Comparison of ENCODE assay signal across 8 cellular contexts in genomic region chr19:39996811-39997594, GRCh38. TPM values are rescaled to one million over a fixed set of nuclear protein-coding genes. Genes with fewer than 3 reads are reported as not detected.
DNase-seq lines count a peak whose midpoint lies in the region; ATAC-seq, FAIRE-seq and TF ChIP-seq lines count a peak whose summit lies in the region.

Gene ZNF546, plus strand, starts transcription at chr19:39997060. Its CDS starts 1,267 bp downstream, at chr19:39998327.

- H3K4me2 ChIP-seq in DOHH2 (ENCODE audit: low read length): peak within 1 kb of the TSS; percentile 72

- peak within 1 kb of the TSS; percentile 98 for H3K4me3 Mint-ChIP-seq in activated T-helper 2 cell treated with anti-CD3 and anti-CD28 coated beads, Interferon-gamma antibody, Interleukin-2, Interleukin-4, amounts not matched to agents 10 μg/mL and 5 μg/mL and 100 μg/mL, durations not matched to agents 14 hours and 24 hours and 36 hours (ENCODE audit: low read depth)
- H3K4me3 Mint-ChIP-seq in naive thymus-derived CD8-positive, alpha-beta T cell: peak within 1 kb of the TSS; percentile 84 to 100 (median 98)
- peak within 1 kb of the TSS; percentile 90 to 95 for H3K4me3 Mint-ChIP-seq in stimulated activated naive B cell treated with anti-CD40 and anti-IgM and Interleukin-4, amounts not matched to agents 10 μg/mL and 1 μg/mL and 100 μg/mL, for 72 hours

- H4K20me1 ChIP-seq in DOHH2 (ENCODE audit: control insufficient read depth, insufficient read depth, low read depth, low read length): no peaks in the 10 kb centered on the region

- peaks cover 21% of the 10 kb centered on the region for H3K9me3 Mint-ChIP-seq in activated T-helper 2 cell treated with anti-CD3 and anti-CD28 coated beads, Interferon-gamma antibody, Interleukin-2, Interleukin-4, amounts not matched to agents 10 μg/mL and 5 μg/mL and 100 μg/mL, durations not matched to agents 14 hours and 24 hours and 36 hours
- peaks cover 0 to 16% (median 3%) of the 10 kb centered on the region in 9 donors for H3K9me3 Mint-ChIP-seq in naive thymus-derived CD8-positive, alpha-beta T cell
- H3K9me3 Mint-ChIP-seq in stimulated activated naive B cell treated with anti-CD40 and anti-IgM and Interleukin-4, amounts not matched to agents 10 μg/mL and 1 μg/mL and 100 μg/mL, for 72 hours: peaks cover 5% of the 10 kb centered on the region in 2 donors

- no peaks in the 10 kb centered on the region for H3K9me2 ChIP-seq in DOHH2 (replicated peaks; ENCODE audit: control insufficient read depth, low read length)

- H3K4me1 ChIP-seq in DOHH2 (ENCODE audit: control insufficient read depth, low read length): peaks cover 14% of the 10 kb centered on the region

- peaks cover 46% of the 10 kb centered on the region for H3K36me3 Mint-ChIP-seq in activated T-helper 2 cell treated with anti-CD3 and anti-CD28 coated beads, Interferon-gamma antibody, Interleukin-2, Interleukin-4, amounts not matched to agents 10 μg/mL and 5 μg/mL and 100 μg/mL, durations not matched to agents 14 hours and 24 hours and 36 hours (ENCODE audit: low read depth)
- H3K36me3 Mint-ChIP-seq in naive thymus-derived CD8-positive, alpha-beta T cell: peaks cover 9 to 16% (median 13%) of the 10 kb centered on the region in 3 donors
- peaks cover 13 to 23% of the 10 kb centered on the region in 2 donors for H3K36me3 Mint-ChIP-seq in stimulated activated naive B cell treated with anti-CD40 and anti-IgM and Interleukin-4, amounts not matched to agents 10 μg/mL and 1 μg/mL and 100 μg/mL, for 72 hours

- peak; percentile 91 for TF ChIP-seq POLR2A in H54 (IDR thresholded peaks at IDR 0.05; ENCODE audit: low read depth, low read length)

- FAIRE-seq in H54 (lab: Jason Lieb, UNC): peak; percentile 81

- no peaks in the 10 kb centered on the region for H3K27me3 ChIP-seq in DOHH2 (ENCODE audit: control insufficient read depth, low read length)

- intact Hi-C loops in activated T-helper 2 cell treated with anti-CD3 and anti-CD28 coated beads, Interferon-gamma antibody, Interleukin-2, Interleukin-4, amounts not matched to agents 10 μg/mL and 5 μg/mL and 100 μg/mL, durations not matched to agents 14 hours and 24 hours and 36 hours (cut with micrococcal nuclease): loop anchor here (1.0 to 5.0 kb wide), 3 partner anchors 26 to 93 kb away; partner anchors contain the start of genes PSMC4, ZNF780A and ZNF780B

- peaks cover 28% of the 10 kb centered on the region for H3K4me1 Mint-ChIP-seq in activated T-helper 2 cell treated with anti-CD3 and anti-CD28 coated beads, Interferon-gamma antibody, Interleukin-2, Interleukin-4, amounts not matched to agents 10 μg/mL and 5 μg/mL and 100 μg/mL, durations not matched to agents 14 hours and 24 hours and 36 hours (ENCODE audit: low read depth)
- H3K4me1 Mint-ChIP-seq in naive thymus-derived CD8-positive, alpha-beta T cell: peaks cover 20 to 48% (median 43%) of the 10 kb centered on the region in 4 donors
- peaks cover 12 to 32% of the 10 kb centered on the region in 2 donors for H3K4me1 Mint-ChIP-seq in stimulated activated naive B cell treated with anti-CD40 and anti-IgM and Interleukin-4, amounts not matched to agents 10 μg/mL and 1 μg/mL and 100 μg/mL, for 72 hours

- peaks cover 17% of the 10 kb centered on the region; the same call in 1 of the 2 replicates for H3K9me3 ChIP-seq in DOHH2 (ENCODE audit: control insufficient read depth, insufficient read depth, low read length)

- POLR2A ChIA-PET in naive thymus-derived CD8-positive, alpha-beta T cell (lab: Charles Lee): interaction anchor here (0.6 to 2.2 kb wide), 10 partner anchors 23 to 163 kb away, joined by 3 to 16 read pairs (median 5); partner anchors contain the start of genes DYRK1B, FBL, PSMC4 and ZNF780A

- H3K27ac Mint-ChIP-seq in activated T-helper 2 cell treated with anti-CD3 and anti-CD28 coated beads, Interferon-gamma antibody, Interleukin-2, Interleukin-4, amounts not matched to agents 10 μg/mL and 5 μg/mL and 100 μg/mL, durations not matched to agents 14 hours and 24 hours and 36 hours: peak within 1 kb of the TSS; percentile 96
- peak within 1 kb of the TSS; percentile 88 to 99 (median 96) for H3K27ac Mint-ChIP-seq in naive thymus-derived CD8-positive, alpha-beta T cell
- H3K27ac Mint-ChIP-seq in stimulated activated naive B cell treated with anti-CD40 and anti-IgM and Interleukin-4, amounts not matched to agents 10 μg/mL and 1 μg/mL and 100 μg/mL, for 72 hours: peak within 1 kb of the TSS; percentile 97

- H3F3A ChIP-seq in DOHH2 (ENCODE audit: control insufficient read depth, insufficient read depth): no peaks in the 10 kb centered on the region

- DNase-seq in H54 (ENCODE audit: insufficient read length, low spot score) (peak; percentile 89), LoVo (ENCODE audit: low spot score) (peak; percentile 86), RPMI8226 (peak; percentile 83), fibroblast of peridontal ligament (ENCODE audit: extremely low read depth) (peak; percentile 87)
- peak; percentile 89 for DNase-seq in activated T-helper 2 cell treated with anti-CD3 and anti-CD28 coated beads, Interferon-gamma antibody, Interleukin-2, Interleukin-4, amounts not matched to agents 10 μg/mL and 5 μg/mL and 100 μg/mL, durations not matched to agents 14 hours and 24 hours and 36 hours (ENCODE audit: low spot score)
- DNase-seq in naive thymus-derived CD8-positive, alpha-beta T cell: peak; percentile 76 to 95 (median 89)
- peak; percentile 93 for DNase-seq in stimulated activated naive B cell treated with anti-CD40 and anti-IgM and Interleukin-4, amounts not matched to agents 10 μg/mL and 1 μg/mL and 100 μg/mL, for 72 hours

- peak; percentile 6 for TF ChIP-seq CTCF in DOHH2 (IDR thresholded peaks at IDR 0.05; ENCODE audit: low read depth, low read length, poor library complexity, severe bottlenecking)

- H3K27ac ChIP-seq in DOHH2 (ENCODE audit: low read depth, low read length): peak within 1 kb of the TSS; percentile 51

- peaks cover 25% of the 10 kb centered on the region for H3K36me3 ChIP-seq in DOHH2 (ENCODE audit: control insufficient read depth, low read length)

- peaks cover 56% of the 10 kb centered on the region for H3K79me2 ChIP-seq in DOHH2 (ENCODE audit: control insufficient read depth, low read length)

- ATAC-seq in naive thymus-derived CD8-positive, alpha-beta T cell: peak; percentile 93
- peak; percentile 93 to 96 for ATAC-seq in stimulated activated naive B cell treated with anti-CD40 and anti-IgM and Interleukin-4, amounts not matched to agents 10 μg/mL and 1 μg/mL and 100 μg/mL, for 72 hours (replicated peaks)

- H3K27me3 Mint-ChIP-seq in activated T-helper 2 cell treated with anti-CD3 and anti-CD28 coated beads, Interferon-gamma antibody, Interleukin-2, Interleukin-4, amounts not matched to agents 10 μg/mL and 5 μg/mL and 100 μg/mL, durations not matched to agents 14 hours and 24 hours and 36 hours (ENCODE audit: low read depth): no peaks in the 10 kb centered on the region
- H3K27me3 Mint-ChIP-seq in naive thymus-derived CD8-positive, alpha-beta T cell: no peaks in the 10 kb centered on the region
- no peaks in the 10 kb centered on the region for H3K27me3 Mint-ChIP-seq in stimulated activated naive B cell treated with anti-CD40 and anti-IgM and Interleukin-4, amounts not matched to agents 10 μg/mL and 1 μg/mL and 100 μg/mL, for 72 hours

- peak within 1 kb of the TSS; percentile 91 for H3K4me3 ChIP-seq in DOHH2 (ENCODE audit: low read length)

RNA-seq across cellular contexts. Expression of gene ZNF546, which starts in this region (rescaled TPM):
- 4.6 and 5.2 TPM in 2 replicates for total RNA-seq in activated T-helper 2 cell treated with anti-CD3 and anti-CD28 coated beads, Interferon-gamma antibody, Interleukin-2, Interleukin-4, amounts not matched to agents 10 μg/mL and 5 μg/mL and 100 μg/mL, durations not matched to agents 14 hours and 24 hours and 36 hours
- 10 to 100 TPM; 17.6 to 22.0 TPM for total RNA-seq in naive thymus-derived CD8-positive, alpha-beta T cell
- polyA plus RNA-seq in naive thymus-derived CD8-positive, alpha-beta T cell: 1 to 10 TPM; 4.0 to 6.4 (median 6.2) TPM

Comparison
In these comparisons a context has a peak if more than half of its experiments do, and no peak if none do; other contexts are left out.
1. Peak in every context shown above with its lines: DNase-seq, ATAC-seq, H3K4me3 ChIP-seq and H3K27ac ChIP-seq.